Comparison of ENCODE assay signal across 10 cellular contexts in genomic region chrX:40845331-40845911, GRCh38.
DNase-seq lines count a peak whose midpoint lies in the region; ATAC-seq, FAIRE-seq and TF ChIP-seq lines count a peak whose summit lies in the region.
"Had no signal": no experiment of that assay in that cellular context is flagged by ENCODE, and none has a peak within 500 bp of the region (broad histone marks: within the 10 kb centered on the region; RNA-seq: fewer than 3 reads in every experiment).

No MANE protein-coding gene starts in this region.

- H3K9ac ChIP-seq in HepG2 (ENCODE audit: insufficient read depth, low read depth, low read length), result 0 out of 2 replicates have a peak overlapping the region, but pooled peaks have one; percentile 8
- H3K9ac ChIP-seq: BLaER1 had no signal

- no peak overlapping the region for H2AFZ ChIP-seq in HepG2 (ENCODE audit: low read length)

- TF ChIP-seq POLR2A in HepG2 (IDR thresholded peaks at IDR 0.05; ENCODE audit: insufficient read depth in 1 of 2, low read depth in 2 of 2, low read length in 2 of 2) (no peak), right lobe of liver (IDR thresholded peaks at IDR 0.05) (no peak), uterus (IDR thresholded peaks at IDR 0.05) (no peak)

- intact Hi-C loops in HepG2 (cut with micrococcal nuclease; ENCODE audit: unreplicated experiment) (no loop called here), right lobe of liver (cut with DNase I) (no loop called here), uterus (cut with DNase I; ENCODE audit: low total_unique reads) (no loop called here)
- intact Hi-C loops in naive thymus-derived CD4-positive, alpha-beta T cell (cut with micrococcal nuclease), result no loop called here

- BruUV-seq in HepG2 (replicated peaks; lab: Mats Ljungman, UMichigan), result no TSS peak

- no peak overlapping the region for H3K27ac ChIP-seq in HepG2 (ENCODE audit: extremely low read length, insufficient read depth, low read length)
- no peak overlapping the region for H3K27ac ChIP-seq in right lobe of liver
- peak overlapping the region; percentile 49 to 67 for H3K27ac ChIP-seq in uterus
- no peak overlapping the region for H3K27ac ChIP-seq in naive thymus-derived CD4-positive, alpha-beta T cell (ENCODE audit: low read depth, low read length)
- H3K27ac ChIP-seq: BLaER1 had no signal

- no peaks in the 10 kb centered on the region for H3K79me2 ChIP-seq in HepG2 (ENCODE audit: insufficient read depth, low read length)

- no peak for TF ChIP-seq EP300 in HepG2 (IDR thresholded peaks at IDR 0.05; ENCODE audit: low read depth in 2 of 2, low read length in 2 of 2)
- no peak for TF ChIP-seq EP300 in HepG2 (CRISPR knock-in tag; IDR thresholded peaks at IDR 0.05; ENCODE audit: borderline replicate concordance)

- no peaks in the 10 kb centered on the region for H4K20me1 ChIP-seq in HepG2 (ENCODE audit: insufficient read depth, low read length)
- H4K20me1 ChIP-seq: BLaER1 had no signal

- no peak for FAIRE-seq in HepG2 (lab: Jason Lieb, UNC)

- no peak overlapping the region for H3K4me3 Mint-ChIP-seq in stimulated activated naive B cell treated with anti-CD40 and anti-IgM and Interleukin-4, amounts not matched to agents 10 μg/mL and 1 μg/mL and 100 μg/mL, for 72 hours
- H3K4me3 Mint-ChIP-seq in naive thymus-derived CD4-positive, alpha-beta T cell, result no peak overlapping the region

- no peak for ATAC-seq in HepG2
- ATAC-seq in right lobe of liver, result no peak
- ATAC-seq in stimulated activated naive B cell treated with anti-CD40 and anti-IgM and Interleukin-4, amounts not matched to agents 10 μg/mL and 1 μg/mL and 100 μg/mL, for 72 hours (replicated peaks), result no peak
- ATAC-seq in naive thymus-derived CD4-positive, alpha-beta T cell, result no peak
- no peak for ATAC-seq in HG03025 (IDR thresholded peaks at IDR 0.05; ENCODE audit: low FRiP score, unreplicated experiment)

- peak overlapping the region; percentile 12; the same call in 1 of the 2 replicates for H3K4me2 ChIP-seq in HepG2 (ENCODE audit: low read depth, low read length)
- H3K4me2 ChIP-seq: BLaER1 had no signal

- H3K36me3 Mint-ChIP-seq in stimulated activated naive B cell treated with anti-CD40 and anti-IgM and Interleukin-4, amounts not matched to agents 10 μg/mL and 1 μg/mL and 100 μg/mL, for 72 hours, result peaks cover 9 to 15% of the 10 kb centered on the region in 2 donors
- H3K36me3 Mint-ChIP-seq in naive thymus-derived CD4-positive, alpha-beta T cell, result peaks cover 0 to 7% (median 1%) of the 10 kb centered on the region in 5 donors

- 34% methylated on average over 5 of the region's 5 CpGs for WGBS in HepG2 (ENCODE audit: low lambda C conversion rate)
- WGBS in right lobe of liver (ENCODE audit: insufficient coverage, low coverage, low lambda C conversion rate, missing lambda C conversion rate), result 20% methylated on average over 5 of the region's 5 CpGs

- peak; percentile 6 for DNase-seq in HepG2 (ENCODE audit: low spot score)
- no peak for DNase-seq in right lobe of liver
- DNase-seq in dermis blood vessel endothelial cell, result peak; percentile 12
- peak; percentile 59 for DNase-seq in left kidney (ENCODE audit: low read depth, low spot score)
- peak; percentile 29 to 41 for DNase-seq in uterus
- DNase-seq in stimulated activated naive B cell treated with anti-CD40 and anti-IgM and Interleukin-4, amounts not matched to agents 10 μg/mL and 1 μg/mL and 100 μg/mL, for 72 hours, result no peak
- no peak for DNase-seq in naive thymus-derived CD4-positive, alpha-beta T cell
- DNase-seq: activated T-cell treated with anti-CD3 and anti-CD28 coated beads, Interleukin-2, amount 50 U/mL, for 1 hour had no signal

- no peak overlapping the region for H3K27ac Mint-ChIP-seq in stimulated activated naive B cell treated with anti-CD40 and anti-IgM and Interleukin-4, amounts not matched to agents 10 μg/mL and 1 μg/mL and 100 μg/mL, for 72 hours
- H3K27ac Mint-ChIP-seq in naive thymus-derived CD4-positive, alpha-beta T cell, result no peak overlapping the region

- TF ChIP-seq RAD21 in HepG2 (CRISPR knock-in tag; IDR thresholded peaks at IDR 0.05), result no peak

- H3K36me3 ChIP-seq in HepG2 (replicated peaks in 1 of 2; ENCODE audit: control insufficient read depth in 1 of 2, insufficient read depth in 2 of 2, low read length in 2 of 2), result no peaks in the 10 kb centered on the region
- no peaks in the 10 kb centered on the region for H3K36me3 ChIP-seq in right lobe of liver
- no peaks in the 10 kb centered on the region for H3K36me3 ChIP-seq in uterus
- H3K36me3 ChIP-seq in naive thymus-derived CD4-positive, alpha-beta T cell (ENCODE audit: control insufficient read depth in 2 of 3, insufficient read depth in 3 of 3, low read length in 3 of 3), result no peaks in the 10 kb centered on the region
- H3K36me3 ChIP-seq: BLaER1 had no signal

- no peak overlapping the region for H3K4me3 ChIP-seq in HepG2 (replicated peaks in 1 of 3; ENCODE audit: insufficient read depth in 1 of 3, low read depth in 2 of 3, low read length in 3 of 3)
- H3K4me3 ChIP-seq in right lobe of liver, result no peak overlapping the region
- no peak overlapping the region for H3K4me3 ChIP-seq in uterus
- H3K4me3 ChIP-seq in naive thymus-derived CD4-positive, alpha-beta T cell (ENCODE audit: low read length), result no peak overlapping the region
- H3K4me3 ChIP-seq: BLaER1 had no signal

- H3K27me3 ChIP-seq in HepG2 (ENCODE audit: control insufficient read depth in 1 of 2, insufficient read depth in 2 of 2, low read length in 2 of 2), result no peaks in the 10 kb centered on the region
- no peaks in the 10 kb centered on the region for H3K27me3 ChIP-seq in right lobe of liver
- H3K27me3 ChIP-seq in uterus, result no peaks in the 10 kb centered on the region
- H3K27me3 ChIP-seq in naive thymus-derived CD4-positive, alpha-beta T cell (ENCODE audit: control insufficient read depth in 2 of 2, insufficient read depth in 2 of 2, low read length in 2 of 2), result peaks cover 0 to 2% of the 10 kb centered on the region in 2 donors

- peaks cover 8 to 41% of the 10 kb centered on the region in 2 donors for H3K27me3 Mint-ChIP-seq in stimulated activated naive B cell treated with anti-CD40 and anti-IgM and Interleukin-4, amounts not matched to agents 10 μg/mL and 1 μg/mL and 100 μg/mL, for 72 hours
- peaks cover 0 to 5% (median 0%) of the 10 kb centered on the region in 5 donors for H3K27me3 Mint-ChIP-seq in naive thymus-derived CD4-positive, alpha-beta T cell

- H3K4me1 ChIP-seq in HepG2 (ENCODE audit: insufficient read depth, low read length) (peaks cover 30% of the 10 kb centered on the region), right lobe of liver (no peaks in the 10 kb centered on the region), uterus (no peaks in the 10 kb centered on the region)
- H3K4me1 ChIP-seq in naive thymus-derived CD4-positive, alpha-beta T cell (ENCODE audit: control insufficient read depth in 2 of 2, insufficient read depth in 2 of 2, low read length in 2 of 2), result no peaks in the 10 kb centered on the region
- H3K4me1 ChIP-seq: BLaER1 had no signal

- H3K4me1 Mint-ChIP-seq in stimulated activated naive B cell treated with anti-CD40 and anti-IgM and Interleukin-4, amounts not matched to agents 10 μg/mL and 1 μg/mL and 100 μg/mL, for 72 hours, result peaks cover 0 to 3% of the 10 kb centered on the region in 2 donors
- H3K4me1 Mint-ChIP-seq in naive thymus-derived CD4-positive, alpha-beta T cell, result no peaks in the 10 kb centered on the region

- in situ Hi-C loops in HepG2 (cut with HindIII; ENCODE audit: extremely low pct_ligation_motif_present, low pct_unique_long_range_greater_than_20kb), result no loop called here

- CTCF ChIA-PET in HepG2 (lab: Yijun Ruan, JAX; ENCODE audit: low intra/inter-chr PET ratio, low total read pairs), result no interaction called here
- CTCF ChIA-PET in naive thymus-derived CD4-positive, alpha-beta T cell (lab: Charles Lee), result no interaction called here

- H3K9me3 Mint-ChIP-seq in stimulated activated naive B cell treated with anti-CD40 and anti-IgM and Interleukin-4, amounts not matched to agents 10 μg/mL and 1 μg/mL and 100 μg/mL, for 72 hours, result peaks cover 13 to 25% of the 10 kb centered on the region in 2 donors
- peaks cover 1 to 31% (median 19%) of the 10 kb centered on the region in 11 donors for H3K9me3 Mint-ChIP-seq in naive thymus-derived CD4-positive, alpha-beta T cell

- H3K9me3 ChIP-seq in HepG2 (ENCODE audit: low read length), result peaks cover 13% of the 10 kb centered on the region
- no peaks in the 10 kb centered on the region for H3K9me3 ChIP-seq in right lobe of liver
- peaks cover 0 to 4% of the 10 kb centered on the region in 2 donors for H3K9me3 ChIP-seq in uterus
- H3K9me3 ChIP-seq in naive thymus-derived CD4-positive, alpha-beta T cell (ENCODE audit: control insufficient read depth in 2 of 3, low read length in 3 of 3), result peaks cover 0 to 13% (median 0%) of the 10 kb centered on the region in 3 experiments

- TF ChIP-seq CTCF in HepG2 (CRISPR knock-in tag; IDR thresholded peaks at IDR 0.05) (no peak), right lobe of liver (IDR thresholded peaks at IDR 0.05) (no peak), uterus (IDR thresholded peaks at IDR 0.05) (no peak)

- POLR2A ChIA-PET in HepG2 (lab: Yijun Ruan, JAX), result no interaction called here
- POLR2A ChIA-PET in naive thymus-derived CD4-positive, alpha-beta T cell (lab: Charles Lee), result no interaction called here

TF ChIP-seq in HepG2, 621 proteins besides CTCF, POLR2A, EP300 and RAD21 (continues in another document):
- no peak for TF ChIP-seq ZNF10 (CRISPR knock-in tag; IDR thresholded peaks at IDR 0.05; ENCODE audit: borderline replicate concordance, low read depth)
- TF ChIP-seq, protein P1, sequence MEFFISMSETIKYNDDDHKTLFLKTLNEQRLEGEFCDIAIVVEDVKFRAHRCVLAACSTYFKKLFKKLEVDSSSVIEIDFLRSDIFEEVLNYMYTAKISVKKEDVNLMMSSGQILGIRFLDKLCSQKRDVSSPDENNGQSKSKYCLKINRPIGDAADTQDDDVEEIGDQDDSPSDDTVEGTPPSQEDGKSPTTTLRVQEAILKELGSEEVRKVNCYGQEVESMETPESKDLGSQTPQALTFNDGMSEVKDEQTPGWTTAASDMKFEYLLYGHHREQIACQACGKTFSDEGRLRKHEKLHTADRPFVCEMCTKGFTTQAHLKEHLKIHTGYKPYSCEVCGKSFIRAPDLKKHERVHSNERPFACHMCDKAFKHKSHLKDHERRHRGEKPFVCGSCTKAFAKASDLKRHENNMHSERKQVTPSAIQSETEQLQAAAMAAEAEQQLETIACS (CRISPR knock-in tag; IDR thresholded peaks at IDR 0.05), result no peak
- TF ChIP-seq AGO1 (IDR thresholded peaks at IDR 0.05; ENCODE audit: low read depth, low read length, poor library complexity, severe bottlenecking), result no peak
- no peak for TF ChIP-seq IRF2 (CRISPR knock-in tag; IDR thresholded peaks at IDR 0.05)
- no peak for TF ChIP-seq PITX1 (CRISPR knock-in tag; IDR thresholded peaks at IDR 0.05)

Comparison
In these comparisons a context has a peak if more than half of its experiments do, and no peak if none do; other contexts are left out.
1. DNase-seq: peak in HepG2 (single experiment), dermis blood vessel endothelial cell (single experiment), left kidney (single experiment) and uterus (2 of 2); none in right lobe of liver (0 of 3), stimulated activated naive B cell treated with anti-CD40 and anti-IgM and Interleukin-4, amounts not matched to agents 10 μg/mL and 1 μg/mL and 100 μg/mL, for 72 hours (single experiment) and naive thymus-derived CD4-positive, alpha-beta T cell (0 of 9).
2. H3K27ac ChIP-seq: peak in uterus (2 of 2); none in HepG2 (single experiment), right lobe of liver (0 of 3) and naive thymus-derived CD4-positive, alpha-beta T cell (single experiment).